ENCODE assay signal across 9 cellular contexts in the genomic region with DNA sequence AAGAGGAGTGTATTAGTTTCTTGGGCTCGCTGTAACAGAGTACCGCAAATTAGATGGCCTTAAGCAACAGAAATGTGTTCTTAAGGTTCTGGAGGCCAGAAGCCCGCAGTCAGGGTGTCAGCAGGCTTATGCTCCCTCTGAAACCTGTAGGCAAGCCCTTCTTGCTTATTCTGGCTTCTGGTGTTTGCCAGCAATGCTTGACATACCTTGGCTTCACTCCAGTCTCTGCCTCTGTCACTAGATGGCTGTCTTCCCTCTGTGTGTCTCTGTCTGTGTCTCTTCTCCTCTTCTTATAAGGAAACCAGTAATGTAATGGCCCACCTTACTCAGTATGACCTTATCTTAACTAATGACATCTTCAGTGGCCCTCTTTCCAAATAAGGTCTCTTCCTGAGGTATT.
DNase-seq lines count a peak whose midpoint lies in the region; ATAC-seq, FAIRE-seq and TF ChIP-seq lines count a peak whose summit lies in the region.
"Had no signal": no experiment of that assay in that cellular context is flagged by ENCODE, and none has a peak within 500 bp of the region (broad histone marks: within the 10 kb centered on the region; RNA-seq: fewer than 3 reads in every experiment).

No MANE protein-coding gene starts in this region.

- TF ChIP-seq CTCF in HCT116 (IDR thresholded peaks at IDR 0.05 in 2 of 3, conservative IDR thresholded peaks at IDR 0.05 in 1 of 3; ENCODE audit: borderline replicate concordance in 1 of 3, insufficient read depth in 1 of 3, low read depth in 2 of 3, low read length in 2 of 3) (no peak), OCI-LY1 (IDR thresholded peaks at IDR 0.05; ENCODE audit: low read length) (peak; percentile 15; the same call in 1 of the 2 replicates)

- RAD21 ChIA-PET in HCT116 (lab: Charles Lee; ENCODE audit: low non-redundant PET in 1 of 2, low total read pairs in 2 of 2, uncharacterized antibody in 2 of 2, unreplicated experiment in 2 of 2), result no interaction called here

- no peaks in the 10 kb centered on the region for H3K9me3 ChIP-seq in HCT116 (ENCODE audit: control insufficient read depth in 1 of 2, insufficient read depth in 1 of 2, low read depth in 1 of 2, low read length in 2 of 2)
- no peaks in the 10 kb centered on the region for H3K9me3 ChIP-seq in OCI-LY1 (ENCODE audit: low read length)

- H3K4me3 ChIP-seq in HCT116 (replicated peaks in 1 of 2; ENCODE audit: low read depth in 1 of 2, low read length in 2 of 2) (no peak overlapping the region), OCI-LY1 (ENCODE audit: low read depth, low read length, poor library complexity, severe bottlenecking) (no peak overlapping the region)

- no peak for DNase-seq in HCT116 (ENCODE audit: low read depth, low spot score)
- DNase-seq in fibroblast of the conjunctiva (ENCODE audit: low read depth), result peak; percentile 5
- DNase-seq in sciatic nerve (ENCODE audit: low spot score), result no peak
- no peak for DNase-seq in activated CD4-positive, alpha-beta T cell treated with anti-CD3 and anti-CD28 coated beads, Interleukin-2, amount 50 U/mL, for 48 hours
- DNase-seq in GM12891 (ENCODE audit: insufficient read length, low spot score), result no peak
- DNase-seq: NCI-H510A treated with DMSO at 0.1 percent for 48 hours, nephron progenitor cell had no signal

- no TSS peak for BruUV-seq in HCT116 (replicated peaks; lab: Mats Ljungman, UMichigan)

- H3K9ac ChIP-seq in HCT116 (ENCODE audit: low read length) (no peak overlapping the region), OCI-LY1 (ENCODE audit: low read length) (no peak overlapping the region)

- ATAC-seq in HCT116, result peak; percentile 60
- peak; percentile 42 for ATAC-seq in sciatic nerve
- ATAC-seq in GM21825 (IDR thresholded peaks at IDR 0.05; ENCODE audit: unreplicated experiment), result no peak

- H3K4me2 ChIP-seq in HCT116 (ENCODE audit: low read length) (no peak overlapping the region), OCI-LY1 (ENCODE audit: low read length) (no peak overlapping the region)

- no peak overlapping the region for H2AFZ ChIP-seq in HCT116 (ENCODE audit: low read depth, low read length, poor library complexity, severe bottlenecking)
- no peak overlapping the region for H2AFZ ChIP-seq in OCI-LY1 (ENCODE audit: low read length)

- TF ChIP-seq POLR2A in HCT116 (IDR thresholded peaks at IDR 0.05; ENCODE audit: borderline replicate concordance, extremely low read depth, insufficient read depth, insufficient read length), result no peak
- no peak for TF ChIP-seq POLR2A in GM12891 (IDR thresholded peaks at IDR 0.05; ENCODE audit: low read depth, low read length)

- no peaks in the 10 kb centered on the region for H3K36me3 ChIP-seq in HCT116 (ENCODE audit: control insufficient read depth in 1 of 2, insufficient read depth in 2 of 2, low read length in 2 of 2)
- H3K36me3 ChIP-seq in OCI-LY1 (ENCODE audit: insufficient read depth, low read length), result no peaks in the 10 kb centered on the region; the same call in 1 of the 2 replicates

- H3K9me2 ChIP-seq in HCT116 (ENCODE audit: insufficient read depth) (no peaks in the 10 kb centered on the region), OCI-LY1 (ENCODE audit: low read depth, low read length) (no peaks in the 10 kb centered on the region)

- H3K27ac ChIP-seq in HCT116 (ENCODE audit: low read depth, low read length), result no peak overlapping the region
- no peak overlapping the region for H3K27ac ChIP-seq in OCI-LY1 (ENCODE audit: low read depth, low read length, poor library complexity, severe bottlenecking)

- no peaks in the 10 kb centered on the region for H3K4me1 ChIP-seq in HCT116 (ENCODE audit: control insufficient read depth in 1 of 2, insufficient read depth in 2 of 2, low read length in 2 of 2)
- H3K4me1 ChIP-seq in OCI-LY1 (ENCODE audit: insufficient read depth, low read length, severe bottlenecking), result no peaks in the 10 kb centered on the region

- no peaks in the 10 kb centered on the region for H3K79me2 ChIP-seq in HCT116 (ENCODE audit: insufficient read depth, low read length)
- no peaks in the 10 kb centered on the region for H3K79me2 ChIP-seq in OCI-LY1 (ENCODE audit: insufficient read depth, low read length)

- TF ChIP-seq RAD21 in HCT116 (IDR thresholded peaks at IDR 0.05; ENCODE audit: low read depth), result peak; percentile 14; the same call in 1 of the 2 replicates

- CTCF ChIA-PET in HCT116 (lab: Charles Lee), result no interaction called here

- no peaks in the 10 kb centered on the region for H3K27me3 ChIP-seq in HCT116 (ENCODE audit: insufficient read depth, low read length)
- no peaks in the 10 kb centered on the region for H3K27me3 ChIP-seq in OCI-LY1 (ENCODE audit: insufficient read depth, low read length)

- no peak for FAIRE-seq in GM12891 (lab: Jason Lieb, UNC)

- intact Hi-C loops in HCT116 (cut with micrococcal nuclease), result no loop called here
- intact Hi-C loops in sciatic nerve (cut with DNase I), result no loop called here

- no peaks in the 10 kb centered on the region for H4K20me1 ChIP-seq in HCT116 (ENCODE audit: insufficient read depth)
- H4K20me1 ChIP-seq in OCI-LY1 (ENCODE audit: insufficient read depth, low read length), result no peaks in the 10 kb centered on the region

- POLR2A ChIA-PET in HCT116 (lab: Charles Lee), result no interaction called here

- no peaks in the 10 kb centered on the region for H3F3A ChIP-seq in OCI-LY1 (ENCODE audit: insufficient read depth, low read length)

TF ChIP-seq in HCT116, 20 proteins besides CTCF, POLR2A, EP300 and RAD21:
- TF ChIP-seq, protein P1, sequence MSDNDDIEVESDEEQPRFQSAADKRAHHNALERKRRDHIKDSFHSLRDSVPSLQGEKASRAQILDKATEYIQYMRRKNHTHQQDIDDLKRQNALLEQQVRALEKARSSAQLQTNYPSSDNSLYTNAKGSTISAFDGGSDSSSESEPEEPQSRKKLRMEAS (IDR thresholded peaks at IDR 0.05), result no peak
- TF ChIP-seq POLR2AphosphoS5 (IDR thresholded peaks at IDR 0.05; ENCODE audit: low read depth, low read length) (no peak), SRF (IDR thresholded peaks at IDR 0.05; ENCODE audit: low read depth) (no peak), ZFX (IDR thresholded peaks at IDR 0.05) (no peak), YY1 (IDR thresholded peaks at IDR 0.05; ENCODE audit: extremely low read depth, insufficient replicate concordance, low read depth, low read length) (no peak), EZH2phosphoT487 (IDR thresholded peaks at IDR 0.05; ENCODE audit: borderline replicate concordance) (no peak), CEBPB (IDR thresholded peaks at IDR 0.05; ENCODE audit: low read depth) (no peak), SP1 (IDR thresholded peaks at IDR 0.05; ENCODE audit: low read depth) (no peak), JUND (IDR thresholded peaks at IDR 0.05) (no peak), FOSL1 (IDR thresholded peaks at IDR 0.05; ENCODE audit: low read depth) (no peak), EZH2 (IDR thresholded peaks at IDR 0.05) (no peak), SIN3A (IDR thresholded peaks at IDR 0.05; ENCODE audit: low read depth) (no peak)
- TF ChIP-seq, protein P2, sequence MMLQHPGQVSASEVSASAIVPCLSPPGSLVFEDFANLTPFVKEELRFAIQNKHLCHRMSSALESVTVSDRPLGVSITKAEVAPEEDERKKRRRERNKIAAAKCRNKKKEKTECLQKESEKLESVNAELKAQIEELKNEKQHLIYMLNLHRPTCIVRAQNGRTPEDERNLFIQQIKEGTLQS (IDR thresholded peaks at IDR 0.05), result no peak
TF ChIP-seq in HCT116: peak in this region for 0.

TF ChIP-seq in GM12891, 5 proteins besides CTCF, POLR2A, EP300 and RAD21:
- TF ChIP-seq SPI1 (IDR thresholded peaks at IDR 0.05; ENCODE audit: low read depth, low read length) (no peak), POU2F2 (IDR thresholded peaks at IDR 0.05; ENCODE audit: low read depth, low read length) (no peak), TAF1 (IDR thresholded peaks at IDR 0.05; ENCODE audit: low read depth, low read length) (no peak), POLR2AphosphoS5 (IDR thresholded peaks at IDR 0.05; ENCODE audit: low read depth, low read length) (no peak), PAX5 (IDR thresholded peaks at IDR 0.05; ENCODE audit: insufficient read depth, low read length, severe bottlenecking) (no peak)
